ENCODE assay signal across 1 cellular context in the genomic region with DNA sequence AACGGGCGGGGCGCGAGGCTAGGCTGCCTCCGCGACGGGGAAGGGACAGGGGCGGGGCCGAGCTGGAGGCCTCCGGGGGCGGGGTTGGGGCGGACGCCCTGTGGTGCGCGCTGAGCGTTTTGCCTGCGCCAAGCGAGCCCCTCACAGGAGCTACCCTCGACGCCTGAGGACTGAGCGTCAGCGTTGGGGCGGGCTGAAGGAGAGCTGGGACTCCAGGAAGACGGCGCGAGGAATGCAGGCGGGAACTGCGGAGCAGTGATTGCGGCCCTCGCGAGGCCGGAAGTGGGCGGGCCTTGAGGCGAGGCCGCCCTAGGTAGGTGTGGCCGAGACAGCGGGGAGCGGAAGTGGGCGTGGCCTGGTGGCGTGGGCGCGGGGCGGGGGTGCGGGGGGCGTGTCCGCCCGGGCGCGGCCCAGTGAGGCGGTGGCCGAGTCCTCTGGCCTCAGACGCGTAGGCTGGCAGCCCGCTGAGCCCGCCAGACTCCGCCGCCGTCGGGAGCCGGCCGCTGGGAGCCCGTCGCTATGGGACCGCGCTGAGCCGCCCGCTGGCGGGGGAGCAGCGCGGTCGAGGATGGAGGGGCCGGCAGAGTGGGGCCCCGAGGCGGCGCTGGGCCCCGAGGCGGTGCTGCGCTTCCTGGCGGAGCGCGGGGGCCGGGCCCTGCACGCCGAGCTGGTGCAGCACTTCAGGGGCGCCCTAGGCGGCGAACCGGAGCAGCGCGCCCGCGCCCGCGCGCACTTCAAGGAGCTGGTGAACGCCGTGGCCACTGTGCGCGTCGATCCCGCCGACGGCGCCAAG.
A peak's percentile ranks its signal among the peaks of the same experiment; 100 is the strongest.
TF ChIP-seq lines count a peak whose summit lies in the region.

Gene SEPTIN10, minus strand, starts transcription at position 45 of the 793 bp plus-strand sequence. CDS start 139 bp downstream, outside the sequence.
A gene with protein sequence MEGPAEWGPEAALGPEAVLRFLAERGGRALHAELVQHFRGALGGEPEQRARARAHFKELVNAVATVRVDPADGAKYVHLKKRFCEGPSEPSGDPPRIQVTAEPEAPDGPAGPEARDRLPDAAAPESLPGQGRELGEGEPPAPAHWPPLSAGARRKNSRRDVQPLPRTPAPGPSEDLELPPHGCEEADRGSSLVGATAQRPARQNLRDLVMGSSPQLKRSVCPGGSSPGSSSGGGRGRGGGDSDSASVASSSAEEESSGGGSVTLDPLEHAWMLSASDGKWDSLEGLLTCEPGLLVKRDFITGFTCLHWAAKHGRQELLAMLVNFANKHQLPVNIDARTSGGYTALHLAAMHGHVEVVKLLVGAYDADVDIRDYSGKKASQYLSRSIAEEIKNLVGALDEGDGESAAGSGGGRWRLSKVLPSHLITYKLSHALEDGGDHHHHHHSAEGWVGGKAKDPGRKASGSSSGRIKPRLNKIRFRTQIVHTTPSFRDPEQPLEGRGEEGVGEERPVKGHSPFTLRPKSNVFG (plus strand): TSS at position 443 of the 793 bp plus-strand sequence. CDS start 126 bp downstream, at position 569.

TF ChIP-seq in HepG2, 621 proteins besides CTCF, POLR2A, EP300 and RAD21 (continued from another document and continues in another):
- TF ChIP-seq ZNF740 (CRISPR knock-in tag; IDR thresholded peaks at IDR 0.05) (peak; percentile 50; the same call in 1 of the 2 replicates), SIN3B (IDR thresholded peaks at IDR 0.05; ENCODE audit: low read length) (0 out of 2 replicates have a peak, but pooled peaks have one; percentile 21), SMAD1 (CRISPR knock-in tag; IDR thresholded peaks at IDR 0.05; ENCODE audit: borderline replicate concordance, low read depth) (no peak), ZBTB1 (CRISPR knock-in tag; IDR thresholded peaks at IDR 0.05; ENCODE audit: borderline replicate concordance) (no peak), RARA (CRISPR knock-in tag; IDR thresholded peaks at IDR 0.05) (peak; percentile 47), CBX5 (CRISPR knock-in tag; IDR thresholded peaks at IDR 0.05; ENCODE audit: borderline replicate concordance) (peak; percentile 93), SIN3A (IDR thresholded peaks at IDR 0.05; ENCODE audit: borderline replicate concordance, low read depth, low read length) (peak; percentile 57; the same call in 1 of the 2 replicates), AKNA (CRISPR knock-in tag; IDR thresholded peaks at IDR 0.05; ENCODE audit: borderline replicate concordance) (no peak; the same call in 1 of the 2 replicates), ZNF224 (CRISPR knock-in tag; IDR thresholded peaks at IDR 0.05) (0 out of 2 replicates have a peak, but pooled peaks have one; percentile 6), TBX3 (IDR thresholded peaks at IDR 0.05; ENCODE audit: borderline replicate concordance) (peak; percentile 49; the same call in 1 of the 2 replicates), ZNF777 (CRISPR knock-in tag; IDR thresholded peaks at IDR 0.05) (peak; percentile 94), ZNF790 (CRISPR knock-in tag; IDR thresholded peaks at IDR 0.05; ENCODE audit: borderline replicate concordance) (peak; percentile 52; the same call in 1 of the 2 replicates), ZBTB7A (CRISPR knock-in tag; IDR thresholded peaks at IDR 0.05) (peak; percentile 64), ZNF780A (CRISPR knock-in tag; IDR thresholded peaks at IDR 0.05) (no peak), HIVEP1 (CRISPR knock-in tag; IDR thresholded peaks at IDR 0.05) (peak; percentile 73), ZNF260 (CRISPR knock-in tag; IDR thresholded peaks at IDR 0.05; ENCODE audit: borderline replicate concordance, low read depth) (no peak), SOX6 (IDR thresholded peaks at IDR 0.05) (no peak), SOX6 (CRISPR knock-in tag; IDR thresholded peaks at IDR 0.05) (peak; percentile 65), ZNF83 (CRISPR knock-in tag; IDR thresholded peaks at IDR 0.05; ENCODE audit: borderline replicate concordance) (peak; percentile 44; the same call in 1 of the 2 replicates), ZNF530 (CRISPR knock-in tag; IDR thresholded peaks at IDR 0.05; ENCODE audit: low read depth) (0 out of 2 replicates have a peak, but pooled peaks have one; percentile 42), ZNF513 (CRISPR knock-in tag; conservative IDR thresholded peaks at IDR 0.05) (no peak), MED1 (CRISPR knock-in tag; IDR thresholded peaks at IDR 0.05) (peak; percentile 93), CHCHD3 (CRISPR knock-in tag; IDR thresholded peaks at IDR 0.05) (peak; percentile 6; the same call in 1 of the 2 replicates), ZFP62 (CRISPR knock-in tag; IDR thresholded peaks at IDR 0.05) (no peak), FOSL2 (CRISPR knock-in tag; IDR thresholded peaks at IDR 0.05) (peak; percentile 77), SRF (IDR thresholded peaks at IDR 0.05; ENCODE audit: low read depth, low read length) (no peak), ZFP36L2 (CRISPR knock-in tag; IDR thresholded peaks at IDR 0.05) (no peak; the same call in 1 of the 2 replicates), CBFB (CRISPR knock-in tag; IDR thresholded peaks at IDR 0.05) (peak; percentile 92), ZNF281 (CRISPR knock-in tag; IDR thresholded peaks at IDR 0.05; ENCODE audit: borderline replicate concordance) (peak; percentile 36), SALL1 (CRISPR knock-in tag; IDR thresholded peaks at IDR 0.05) (peak; percentile 95), ZNF598 (CRISPR knock-in tag; IDR thresholded peaks at IDR 0.05; ENCODE audit: borderline replicate concordance) (no peak)
- TF ChIP-seq, protein P1, sequence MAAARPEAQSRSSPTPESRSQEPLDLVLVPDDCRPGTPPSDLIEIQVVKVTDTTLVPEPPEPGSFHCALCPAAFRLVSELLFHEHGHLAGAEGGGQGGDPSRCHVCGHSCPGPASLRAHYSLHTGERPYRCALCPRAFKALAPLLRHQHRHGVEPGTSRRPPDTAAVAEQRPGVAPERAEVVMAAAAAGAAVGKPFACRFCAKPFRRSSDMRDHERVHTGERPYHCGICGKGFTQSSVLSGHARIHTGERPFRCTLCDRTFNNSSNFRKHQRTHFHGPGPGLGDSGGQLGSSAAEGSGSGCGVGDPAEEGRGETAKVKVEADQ (CRISPR knock-in tag; IDR thresholded peaks at IDR 0.05; ENCODE audit: borderline replicate concordance) = peak; percentile 81; the same call in 1 of the 2 replicates
- TF ChIP-seq, protein P2, sequence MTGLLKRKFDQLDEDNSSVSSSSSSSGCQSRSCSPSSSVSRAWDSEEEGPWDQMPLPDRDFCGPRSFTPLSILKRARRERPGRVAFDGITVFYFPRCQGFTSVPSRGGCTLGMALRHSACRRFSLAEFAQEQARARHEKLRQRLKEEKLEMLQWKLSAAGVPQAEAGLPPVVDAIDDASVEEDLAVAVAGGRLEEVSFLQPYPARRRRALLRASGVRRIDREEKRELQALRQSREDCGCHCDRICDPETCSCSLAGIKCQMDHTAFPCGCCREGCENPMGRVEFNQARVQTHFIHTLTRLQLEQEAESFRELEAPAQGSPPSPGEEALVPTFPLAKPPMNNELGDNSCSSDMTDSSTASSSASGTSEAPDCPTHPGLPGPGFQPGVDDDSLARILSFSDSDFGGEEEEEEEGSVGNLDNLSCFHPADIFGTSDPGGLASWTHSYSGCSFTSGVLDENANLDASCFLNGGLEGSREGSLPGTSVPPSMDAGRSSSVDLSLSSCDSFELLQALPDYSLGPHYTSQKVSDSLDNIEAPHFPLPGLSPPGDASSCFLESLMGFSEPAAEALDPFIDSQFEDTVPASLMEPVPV (CRISPR knock-in tag; IDR thresholded peaks at IDR 0.05) = peak; percentile 94
- TF ChIP-seq, protein P3, sequence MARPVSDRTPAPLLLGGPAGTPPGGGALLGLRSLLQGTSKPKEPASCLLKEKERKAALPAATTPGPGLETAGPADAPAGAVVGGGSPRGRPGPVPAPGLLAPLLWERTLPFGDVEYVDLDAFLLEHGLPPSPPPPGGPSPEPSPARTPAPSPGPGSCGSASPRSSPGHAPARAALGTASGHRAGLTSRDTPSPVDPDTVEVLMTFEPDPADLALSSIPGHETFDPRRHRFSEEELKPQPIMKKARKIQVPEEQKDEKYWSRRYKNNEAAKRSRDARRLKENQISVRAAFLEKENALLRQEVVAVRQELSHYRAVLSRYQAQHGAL (CRISPR knock-in tag; IDR thresholded peaks at IDR 0.05; ENCODE audit: not compliant biosample characterization) = peak; percentile 90
- TF ChIP-seq, protein P4, sequence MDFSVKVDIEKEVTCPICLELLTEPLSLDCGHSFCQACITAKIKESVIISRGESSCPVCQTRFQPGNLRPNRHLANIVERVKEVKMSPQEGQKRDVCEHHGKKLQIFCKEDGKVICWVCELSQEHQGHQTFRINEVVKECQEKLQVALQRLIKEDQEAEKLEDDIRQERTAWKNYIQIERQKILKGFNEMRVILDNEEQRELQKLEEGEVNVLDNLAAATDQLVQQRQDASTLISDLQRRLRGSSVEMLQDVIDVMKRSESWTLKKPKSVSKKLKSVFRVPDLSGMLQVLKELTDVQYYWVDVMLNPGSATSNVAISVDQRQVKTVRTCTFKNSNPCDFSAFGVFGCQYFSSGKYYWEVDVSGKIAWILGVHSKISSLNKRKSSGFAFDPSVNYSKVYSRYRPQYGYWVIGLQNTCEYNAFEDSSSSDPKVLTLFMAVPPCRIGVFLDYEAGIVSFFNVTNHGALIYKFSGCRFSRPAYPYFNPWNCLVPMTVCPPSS (IDR thresholded peaks at IDR 0.05) = no peak
- TF ChIP-seq, protein P5, sequence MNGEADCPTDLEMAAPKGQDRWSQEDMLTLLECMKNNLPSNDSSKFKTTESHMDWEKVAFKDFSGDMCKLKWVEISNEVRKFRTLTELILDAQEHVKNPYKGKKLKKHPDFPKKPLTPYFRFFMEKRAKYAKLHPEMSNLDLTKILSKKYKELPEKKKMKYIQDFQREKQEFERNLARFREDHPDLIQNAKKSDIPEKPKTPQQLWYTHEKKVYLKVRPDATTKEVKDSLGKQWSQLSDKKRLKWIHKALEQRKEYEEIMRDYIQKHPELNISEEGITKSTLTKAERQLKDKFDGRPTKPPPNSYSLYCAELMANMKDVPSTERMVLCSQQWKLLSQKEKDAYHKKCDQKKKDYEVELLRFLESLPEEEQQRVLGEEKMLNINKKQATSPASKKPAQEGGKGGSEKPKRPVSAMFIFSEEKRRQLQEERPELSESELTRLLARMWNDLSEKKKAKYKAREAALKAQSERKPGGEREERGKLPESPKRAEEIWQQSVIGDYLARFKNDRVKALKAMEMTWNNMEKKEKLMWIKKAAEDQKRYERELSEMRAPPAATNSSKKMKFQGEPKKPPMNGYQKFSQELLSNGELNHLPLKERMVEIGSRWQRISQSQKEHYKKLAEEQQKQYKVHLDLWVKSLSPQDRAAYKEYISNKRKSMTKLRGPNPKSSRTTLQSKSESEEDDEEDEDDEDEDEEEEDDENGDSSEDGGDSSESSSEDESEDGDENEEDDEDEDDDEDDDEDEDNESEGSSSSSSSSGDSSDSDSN (CRISPR knock-in tag; IDR thresholded peaks at IDR 0.05) = peak; percentile 84
